17 cellular contexts compared by ENCODE assay signal in the genomic region with DNA sequence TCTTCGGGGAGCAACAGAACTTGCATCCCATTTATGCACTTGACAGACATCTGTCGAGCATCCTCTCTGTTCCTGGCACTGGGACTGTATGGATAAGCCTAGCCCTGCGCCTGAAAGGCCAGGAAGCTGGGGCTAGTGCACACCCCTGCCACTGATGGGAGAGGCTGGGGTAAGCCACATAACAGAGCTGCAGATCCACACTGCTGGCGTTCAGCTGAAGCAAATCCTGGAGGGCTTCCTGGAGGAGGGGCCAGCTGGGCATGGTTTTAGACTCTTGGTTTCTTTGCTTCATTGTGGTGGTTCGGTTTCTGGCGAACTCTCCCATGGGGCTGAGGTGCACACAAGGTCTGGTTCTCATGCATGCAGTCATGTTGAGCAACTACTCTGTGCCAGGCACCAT. TPM values are rescaled to one million over a fixed set of nuclear protein-coding genes. Genes with fewer than 3 reads are reported as not detected.
DNase-seq lines count a peak whose midpoint lies in the region; ATAC-seq, FAIRE-seq and TF ChIP-seq lines count a peak whose summit lies in the region.
"Had no signal": no experiment of that assay in that cellular context is flagged by ENCODE, and none has a peak within 500 bp of the region (broad histone marks: within the 10 kb centered on the region; RNA-seq: fewer than 3 reads in every experiment).

No MANE protein-coding gene starts in this region.

- no peaks in the 10 kb centered on the region for H3K79me2 ChIP-seq in K562 (ENCODE audit: control insufficient read depth, insufficient read depth, low read length)
- H3K79me2 ChIP-seq in osteoblast (ENCODE audit: insufficient read depth, low read length): no peaks in the 10 kb centered on the region

- H3K27ac Mint-ChIP-seq in activated CD4-positive, alpha-beta T cell treated with anti-CD3 and anti-CD28 coated beads, Interleukin-2, amount 10 ng/mL, durations not matched to agents 24 days and 14 days: peak overlapping the region; percentile 50
- H3K27ac Mint-ChIP-seq in CD8-positive, alpha-beta memory T cell: peak overlapping the region; percentile 62 to 96 (median 94)
- no peak overlapping the region for H3K27ac Mint-ChIP-seq in type B pancreatic cell

- intact Hi-C loops in activated CD4-positive, alpha-beta T cell treated with anti-CD3 and anti-CD28 coated beads, Interleukin-2, amount 10 ng/mL, durations not matched to agents 24 days and 14 days (cut with micrococcal nuclease): no loop called here
- intact Hi-C loops in K562 (cut with micrococcal nuclease) (no loop called here), prostate gland (cut with DNase I) (loop anchor here (5.0 kb wide), 1 partner anchor 40 kb away; no protein-coding TSS in a partner anchor)

- no peak overlapping the region for H3K27ac ChIP-seq in CD8-positive, alpha-beta memory T cell (ENCODE audit: low read depth, low read length)
- H3K27ac ChIP-seq in K562 (ENCODE audit: extremely low read depth, low read depth, low read length): no peak overlapping the region
- no peak overlapping the region for H3K27ac ChIP-seq in osteoblast (ENCODE audit: low read depth, low read length)
- H3K27ac ChIP-seq in prostate gland: no peak overlapping the region
- H3K27ac ChIP-seq: tibial nerve, WERI-Rb-1 had no signal

- no peak overlapping the region for H2AFZ ChIP-seq in K562 (ENCODE audit: low read depth, low read length)
- H2AFZ ChIP-seq in osteoblast (ENCODE audit: low read length): no peak overlapping the region

- H3K36me3 Mint-ChIP-seq in activated CD4-positive, alpha-beta T cell treated with anti-CD3 and anti-CD28 coated beads, Interleukin-2, amount 10 ng/mL, durations not matched to agents 24 days and 14 days (ENCODE audit: low read depth): no peaks in the 10 kb centered on the region
- no peaks in the 10 kb centered on the region for H3K36me3 Mint-ChIP-seq in CD8-positive, alpha-beta memory T cell
- H3K36me3 Mint-ChIP-seq in type B pancreatic cell: no peaks in the 10 kb centered on the region

- H3K36me3 ChIP-seq in CD8-positive, alpha-beta memory T cell (ENCODE audit: insufficient read depth, low read length): no peaks in the 10 kb centered on the region
- no peaks in the 10 kb centered on the region for H3K36me3 ChIP-seq in K562 (ENCODE audit: control insufficient read depth, insufficient read depth, low read length)
- H3K36me3 ChIP-seq in osteoblast (ENCODE audit: insufficient read depth, low read length): no peaks in the 10 kb centered on the region
- H3K36me3 ChIP-seq in prostate gland: no peaks in the 10 kb centered on the region
- H3K36me3 ChIP-seq: tibial nerve, WERI-Rb-1 had no signal

- H3K4me3 ChIP-seq in CD8-positive, alpha-beta memory T cell (ENCODE audit: low read length): no peak overlapping the region
- H3K4me3 ChIP-seq in K562 (no peak overlapping the region), osteoblast (ENCODE audit: insufficient read depth, low read length) (no peak overlapping the region), prostate gland (no peak overlapping the region)
- H3K4me3 ChIP-seq: tibial nerve had no signal

- TF ChIP-seq POLR2A in K562 (conservative IDR thresholded peaks at IDR 0.05) (no peak), prostate gland (IDR thresholded peaks at IDR 0.05) (no peak)

- TF ChIP-seq RAD21 in K562 (CRISPR knock-in tag; conservative IDR thresholded peaks at IDR 0.05 in 1 of 2, IDR thresholded peaks at IDR 0.05 in 1 of 2): no peak

- H3K9me3 Mint-ChIP-seq in activated CD4-positive, alpha-beta T cell treated with anti-CD3 and anti-CD28 coated beads, Interleukin-2, amount 10 ng/mL, durations not matched to agents 24 days and 14 days: no peaks in the 10 kb centered on the region
- H3K9me3 Mint-ChIP-seq in CD8-positive, alpha-beta memory T cell: no peaks in the 10 kb centered on the region
- H3K9me3 Mint-ChIP-seq in type B pancreatic cell: no peaks in the 10 kb centered on the region

- no peak for DNase-seq in activated CD4-positive, alpha-beta T cell treated with anti-CD3 and anti-CD28 coated beads, Interleukin-2, amount 10 ng/mL, durations not matched to agents 24 days and 14 days
- no peak for DNase-seq in activated CD4-positive, alpha-beta T cell treated with anti-CD3 and anti-CD28 coated beads for 1 hour
- DNase-seq in CD8-positive, alpha-beta memory T cell: peak in 1 of 5 donors; percentile 32
- DNase-seq in K562 (ENCODE audit: extremely low read depth in 1 of 4, low spot score in 3 of 4) (no peak), osteoblast (ENCODE audit: insufficient read length, low spot score, missing footprints) (peak; percentile 84), prostate gland (ENCODE audit: low spot score) (no peak), type B pancreatic cell (ENCODE audit: extremely low spot score, unreplicated experiment) (no peak), NCI-H2227 (lab: John Stamatoyannopoulos, UW; ENCODE audit: unreplicated experiment) (no peak)
- DNase-seq: NCI-H1694 treated with DMSO at 0.1 percent for 48 hours; stimulated activated CD4-positive, alpha-beta T cell treated with anti-CD3 and anti-CD28 coated beads, Interleukin-4, amount 100 ng/mL, for 1 hour; stimulated activated CD8-positive, alpha-beta memory T cell treated with anti-CD3 and anti-CD28 coated beads, Interleukin-4, amount 100 ng/mL, for 48 hours; WERI-Rb-1 had no signal

- H3K4me1 Mint-ChIP-seq in activated CD4-positive, alpha-beta T cell treated with anti-CD3 and anti-CD28 coated beads, Interleukin-2, amount 10 ng/mL, durations not matched to agents 24 days and 14 days: peaks cover 21% of the 10 kb centered on the region
- H3K4me1 Mint-ChIP-seq in CD8-positive, alpha-beta memory T cell: peaks cover 27 to 43% (median 29%) of the 10 kb centered on the region in 3 donors
- H3K4me1 Mint-ChIP-seq in type B pancreatic cell (ENCODE audit: unreplicated experiment): peaks cover 33% of the 10 kb centered on the region

- H3K9ac ChIP-seq in K562 (ENCODE audit: insufficient read depth in 1 of 2, low read depth in 2 of 2, low read length in 2 of 2): no peak overlapping the region

- CTCF ChIA-PET in CD8-positive, alpha-beta memory T cell (lab: Charles Lee): interaction anchor here (1.0 kb wide), 1 partner anchor 43 kb away, joined by 3 read pairs; no protein-coding TSS in a partner anchor
- CTCF ChIA-PET in K562 (lab: Yijun Ruan, JAX; ENCODE audit: low intra/inter-chr PET ratio): no interaction called here

- no peaks in the 10 kb centered on the region for H3K27me3 ChIP-seq in CD8-positive, alpha-beta memory T cell (ENCODE audit: insufficient read depth, low read length, poor library complexity, severe bottlenecking)
- no peaks in the 10 kb centered on the region for H3K27me3 ChIP-seq in K562 (ENCODE audit: control insufficient read depth in 2 of 2, insufficient read depth in 2 of 2, low read length in 2 of 2)
- H3K27me3 ChIP-seq in osteoblast (ENCODE audit: insufficient read depth, low read length): no peaks in the 10 kb centered on the region
- no peaks in the 10 kb centered on the region for H3K27me3 ChIP-seq in prostate gland (replicated peaks; ENCODE audit: insufficient read depth)
- H3K27me3 ChIP-seq: tibial nerve had no signal

- peak overlapping the region; percentile 18 for H3K4me3 Mint-ChIP-seq in activated CD4-positive, alpha-beta T cell treated with anti-CD3 and anti-CD28 coated beads, Interleukin-2, amount 10 ng/mL, durations not matched to agents 24 days and 14 days
- peak overlapping the region in 4 of 7 donors; percentile 28 to 63 (median 55) for H3K4me3 Mint-ChIP-seq in CD8-positive, alpha-beta memory T cell
- H3K4me3 Mint-ChIP-seq in type B pancreatic cell: no peak overlapping the region

- H3K9me1 ChIP-seq in K562 (ENCODE audit: control insufficient read depth, insufficient read depth, low read length): no peaks in the 10 kb centered on the region

- no peak for TF ChIP-seq EP300 in K562 (IDR thresholded peaks at IDR 0.05; ENCODE audit: low read length)

- no peaks in the 10 kb centered on the region for H3K9me3 ChIP-seq in CD8-positive, alpha-beta memory T cell (ENCODE audit: low read length)
- H3K9me3 ChIP-seq in K562 (replicated peaks; ENCODE audit: control insufficient read depth, insufficient read depth, low read depth, low read length) (no peaks in the 10 kb centered on the region), osteoblast (ENCODE audit: low read depth, low read length) (no peaks in the 10 kb centered on the region), prostate gland (no peaks in the 10 kb centered on the region)
- H3K9me3 ChIP-seq: tibial nerve had no signal

- no peak for ATAC-seq in K562

- H4K20me1 ChIP-seq in K562 (replicated peaks; ENCODE audit: control insufficient read depth, insufficient read depth, low read length) (no peaks in the 10 kb centered on the region), osteoblast (ENCODE audit: insufficient read depth, low read length) (no peaks in the 10 kb centered on the region)

- H3K4me2 ChIP-seq in K562 (ENCODE audit: insufficient read depth, low read length): no peak overlapping the region
- H3K4me2 ChIP-seq in osteoblast (ENCODE audit: insufficient read depth, low read length): no peak overlapping the region

- POLR2A ChIA-PET in CD8-positive, alpha-beta memory T cell (lab: Charles Lee): interaction anchor here (0.5 kb wide), 1 partner anchor 701 kb away, joined by 4 read pairs; no protein-coding TSS in a partner anchor
- POLR2A ChIA-PET in K562 (lab: Yijun Ruan, JAX): no interaction called here

- 37% methylated on average over 6 of the region's 6 CpGs for WGBS in K562 (ENCODE audit: insufficient coverage, low coverage, missing lambda C conversion rate)
- 96% methylated on average over 6 of the region's 6 CpGs for WGBS in prostate gland

- no peak for FAIRE-seq in K562 (lab: Jason Lieb, UNC)
- FAIRE-seq: astrocyte, colon, frontal cortex, H54 had no signal

- TF ChIP-seq CTCF in K562 (IDR thresholded peaks at IDR 0.05 in 2 of 3, conservative IDR thresholded peaks at IDR 0.05 in 1 of 3; ENCODE audit: insufficient read depth in 2 of 3, low read depth in 1 of 3, low read length in 3 of 3) (no peak), osteoblast (IDR thresholded peaks at IDR 0.05; ENCODE audit: extremely low read depth, low read depth, low read length) (no peak), prostate gland (IDR thresholded peaks at IDR 0.05) (no peak), type B pancreatic cell (conservative IDR thresholded peaks at IDR 0.05) (no peak)

- in situ Hi-C loops in K562 (cut with MboI): no loop called here

- peaks cover 31% of the 10 kb centered on the region for H3K4me1 ChIP-seq in CD8-positive, alpha-beta memory T cell (ENCODE audit: insufficient read depth, low read length)
- H3K4me1 ChIP-seq in K562 (replicated peaks in 1 of 2; ENCODE audit: control insufficient read depth in 2 of 2, insufficient read depth in 2 of 2, low read length in 2 of 2) (peaks cover 15 to 46% of the 10 kb centered on the region in 2 experiments), osteoblast (ENCODE audit: insufficient read depth, low read length) (peaks cover 13% of the 10 kb centered on the region), prostate gland (replicated peaks) (peaks cover 5% of the 10 kb centered on the region)

- no peaks in the 10 kb centered on the region for H3K27me3 Mint-ChIP-seq in activated CD4-positive, alpha-beta T cell treated with anti-CD3 and anti-CD28 coated beads, Interleukin-2, amount 10 ng/mL, durations not matched to agents 24 days and 14 days
- no peaks in the 10 kb centered on the region for H3K27me3 Mint-ChIP-seq in CD8-positive, alpha-beta memory T cell
- H3K27me3 Mint-ChIP-seq in type B pancreatic cell: no peaks in the 10 kb centered on the region

- no TSS peak for BruUV-seq in K562 (replicated peaks; lab: Mats Ljungman, UMichigan)

RNA-seq across cellular contexts. Expression of gene FOSL2, which starts 45.5 kb away (rescaled TPM):
- total RNA-seq in activated CD4-positive, alpha-beta T cell treated with anti-CD3 and anti-CD28 coated beads, Interleukin-2, amount 10 ng/mL, durations not matched to agents 24 days and 14 days: 73.2 and 80.6 TPM in 2 replicates
- 10 to 100 TPM; 46.2 to 47.3 TPM for total RNA-seq in CD8-positive, alpha-beta memory T cell
- polyA plus RNA-seq in CD8-positive, alpha-beta memory T cell: 14.1 TPM
- total RNA-seq in K562 (2011; cell fraction: chromatin; rRNA removed; ENCODE audit: low replicate concordance): 0.77 and 2.2 TPM in 2 replicates
- total RNA-seq in K562 (2011; cell fraction: nucleolus; rRNA removed): 1.4 and 1.5 TPM in 2 replicates
- total RNA-seq in K562 (2011; cell fraction: nucleoplasm; rRNA removed): 0.99 and 1.5 TPM in 2 replicates
- total RNA-seq in K562 (2014; rRNA removed): 0.86 and 1.4 TPM in 2 replicates
- 0.45 and 0.51 TPM in 2 replicates for total RNA-seq in K562 (2014; rRNA removed; fragmentation: Illumina TruSeq; extraction: Trizol)
- total RNA-seq in K562 (2015; rRNA removed; fragmentation: Illumina TruSeq; extraction: Trizol): 1.4 and 1.6 TPM in 2 replicates
- 2.9 and 3.1 TPM in 2 replicates for total RNA-seq in K562 (2021)
- polyA plus RNA-seq in K562 (2011; rRNA removed): 0.31 and 0.57 TPM in 2 replicates
- polyA plus RNA-seq in K562 (2011; cell fraction: cytosol; rRNA removed): 0.34 and 0.51 TPM in 2 replicates
- polyA plus RNA-seq in K562 (2011; cell fraction: nucleus; rRNA removed): 0.77 and 1.00 TPM in 2 replicates
- polyA plus RNA-seq in K562 (2012): 2.4 and 4.6 TPM in 2 replicates
- 0.80 and 0.86 TPM in 2 replicates for polyA plus RNA-seq in K562 (2014; fragmentation: Illumina TruSeq; extraction: Trizol)
- polyA plus RNA-seq in K562 (2014; fragmentation: Nextera tagmentation; extraction: Ambion mirVana): under 1 TPM; 0.04 to 0.07 TPM
- 0.88 and 0.91 TPM in 2 replicates for polyA plus RNA-seq in K562 (2014; rRNA removed)
- polyA minus RNA-seq in K562 (2011; rRNA and poly(A)+ RNA removed): 0.35 and 0.51 TPM in 2 replicates
- 0.76 and 1.3 TPM in 2 replicates for polyA minus RNA-seq in K562 (2011; cell fraction: cytosol; rRNA and poly(A)+ RNA removed)
- polyA minus RNA-seq in K562 (2011; cell fraction: nucleus; rRNA and poly(A)+ RNA removed): 1.1 and 1.4 TPM in 2 replicates
- total RNA-seq in osteoblast: 64.5 and 86.9 TPM in 2 replicates
- total RNA-seq in prostate gland: 10 to 100 TPM; 57.4 to 94.2 TPM
- total RNA-seq in type B pancreatic cell (ENCODE audit: low replicate concordance): 42.1 and 100 TPM in 2 replicates

Comparison
In these comparisons a context has a peak if more than half of its experiments do, and no peak if none do; other contexts are left out.
1. RNA of gene FOSL2, which starts 45.5 kb away (total RNA-seq): 57.4 to 94.2 TPM in prostate gland, 64.5 to 86.9 TPM in osteoblast, 73.2 to 80.6 TPM in activated CD4-positive, alpha-beta T cell treated with anti-CD3 and anti-CD28 coated beads, Interleukin-2, amount 10 ng/mL, durations not matched to agents 24 days and 14 days, 46.2 to 47.3 TPM in CD8-positive, alpha-beta memory T cell and 42.1 to 100 TPM in type B pancreatic cell; 0.45 to 3.1 TPM in K562; every median in the first group is over 10 times any median in the second.